In the genomic region with DNA sequence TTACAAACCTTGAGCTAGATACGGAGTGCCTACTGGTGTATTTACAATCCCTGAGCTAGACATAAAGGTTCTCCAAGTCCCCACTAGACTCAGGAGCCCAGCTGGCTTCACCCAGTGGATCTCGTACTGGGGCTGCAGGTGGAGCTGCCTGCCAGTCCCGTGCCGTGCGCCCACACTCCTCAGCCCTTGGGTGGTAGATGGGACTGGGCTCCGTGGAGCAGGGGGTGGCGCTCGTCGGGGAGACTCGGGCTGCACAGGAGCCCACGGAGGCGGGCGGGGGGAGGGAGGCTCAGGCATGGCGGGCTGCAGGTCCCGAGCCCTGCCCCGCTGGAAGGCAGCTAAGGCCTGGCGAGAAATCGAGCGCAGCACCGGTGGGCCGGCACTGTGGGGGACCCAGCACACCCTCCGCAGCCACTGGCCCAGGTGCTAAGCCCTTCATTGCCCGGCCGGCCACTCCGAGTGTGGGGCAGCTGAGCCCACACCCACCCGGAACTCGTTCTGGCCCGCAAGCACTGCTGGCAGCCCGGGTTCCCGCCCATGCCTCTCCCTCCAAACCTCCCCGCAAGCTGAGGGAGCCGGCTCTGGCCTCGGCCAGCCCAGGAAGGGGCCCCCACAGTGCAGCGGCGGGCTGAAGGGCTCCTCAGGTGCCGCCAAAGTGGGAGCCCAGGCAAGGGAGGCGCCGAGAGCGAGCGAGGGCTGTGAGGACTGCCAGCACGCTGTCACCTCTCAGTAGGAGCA, we compare ENCODE assay signal across 6 cellular contexts.
DNase-seq lines count a peak whose midpoint lies in the region; ATAC-seq, FAIRE-seq and TF ChIP-seq lines count a peak whose summit lies in the region.
"Not testable (repeated sequence)": the region's sequence is repeated elsewhere in the genome, so short reads cannot be mapped to it uniquely, and the experiment has no call there.

No MANE protein-coding gene starts in this region.

- DNase-seq in NCI-H146 (lab: John Stamatoyannopoulos, UW) = peak; percentile 13
- DNase-seq in SHP77 (lab: John Stamatoyannopoulos, UW) = peak; percentile 44 to 60
- peak; percentile 10 for DNase-seq in activated gamma-delta T cell (lab: John Stamatoyannopoulos, UW)
- peak; percentile 89 for DNase-seq in chondrocyte (ENCODE audit: low spot score)
- DNase-seq in right cardiac atrium = peak in 2 of 3 donors; percentile 4 to 46
- peak; percentile 59 for DNase-seq in kidney

- TF ChIP-seq CTCF in chondrocyte (IDR thresholded peaks at IDR 0.05); kidney (IDR thresholded peaks at IDR 0.05; ENCODE audit: borderline replicate concordance, extremely low read depth, insufficient read depth): not testable (repeated sequence)

- not testable (repeated sequence) for H3K4me3 ChIP-seq in right cardiac atrium (ENCODE audit: low read length); kidney (ENCODE audit: low read length in 2 of 2)

- H3K4me1 Mint-ChIP-seq in chondrocyte (ENCODE audit: low read depth) = not testable (repeated sequence)

- ATAC-seq in right cardiac atrium = not testable (repeated sequence)

- not testable (repeated sequence) for H3K4me1 ChIP-seq in right cardiac atrium (ENCODE audit: control insufficient read depth, insufficient read depth, low read length); kidney (ENCODE audit: control insufficient read depth in 1 of 2, insufficient read depth in 1 of 2, low read depth in 1 of 2, low read length in 2 of 2)

- not testable (repeated sequence) for H3K27ac ChIP-seq in right cardiac atrium (ENCODE audit: low read length); kidney (ENCODE audit: low read depth in 2 of 2, low read length in 2 of 2)

- H3K9me3 ChIP-seq in right cardiac atrium (ENCODE audit: control insufficient read depth, low read length); kidney (ENCODE audit: control insufficient read depth in 1 of 2, low read length in 2 of 2): not testable (repeated sequence)

- H3K36me3 ChIP-seq in kidney (ENCODE audit: control insufficient read depth in 1 of 2, insufficient read depth in 2 of 2, low read length in 2 of 2) = not testable (repeated sequence)

- H3K9me3 Mint-ChIP-seq in chondrocyte (ENCODE audit: low read depth) = not testable (repeated sequence)

- intact Hi-C loops in right cardiac atrium (cut with DNase I); kidney (cut with DNase I): not testable (repeated sequence)

- WGBS in right cardiac atrium = 93% methylated on average over 32 of the region's 41 CpGs

- not testable (repeated sequence) for H3K27ac Mint-ChIP-seq in chondrocyte (ENCODE audit: unreplicated experiment)

- not testable (repeated sequence) for H3K27me3 ChIP-seq in right cardiac atrium (ENCODE audit: control insufficient read depth, insufficient read depth)

- not testable (repeated sequence) for H3K27me3 Mint-ChIP-seq in chondrocyte (ENCODE audit: low read depth)

- FAIRE-seq in kidney (lab: Jason Lieb, UNC) = not testable (repeated sequence)

- H3K36me3 Mint-ChIP-seq in chondrocyte (ENCODE audit: low read depth) = not testable (repeated sequence)

- H3K9ac ChIP-seq in kidney (ENCODE audit: low read length in 2 of 2) = not testable (repeated sequence)

- not testable (repeated sequence) for H3K4me3 Mint-ChIP-seq in chondrocyte (ENCODE audit: unreplicated experiment)

Comparison
In these comparisons a context has a peak if more than half of its experiments do, and no peak if none do; other contexts are left out.
1. DNase-seq: peak in every context shown above with its lines; median percentile 89 in chondrocyte; 59 in kidney; 52 in SHP77; 25 in right cardiac atrium; 13 in NCI-H146; 10 in activated gamma-delta T cell.